In the genomic region with DNA sequence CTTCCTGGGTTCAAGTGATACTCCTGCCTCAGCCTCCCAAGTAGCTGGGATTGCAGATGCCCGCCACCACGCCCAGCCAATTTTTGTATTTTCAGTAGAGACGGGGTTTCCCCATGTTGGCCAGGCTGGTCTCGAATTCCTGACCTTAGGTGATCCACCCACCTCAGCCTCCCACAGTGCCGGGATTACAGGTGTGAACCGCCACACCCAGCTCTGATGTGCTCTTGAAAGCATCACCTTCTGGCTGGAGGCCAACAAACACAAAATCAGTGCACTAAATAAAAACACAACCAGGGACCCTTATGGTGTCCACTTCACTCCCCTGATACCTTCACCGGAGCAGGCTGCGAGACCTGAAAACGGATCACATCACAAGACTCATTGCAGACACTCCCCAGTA, we compare ENCODE assay signal across 6 cellular contexts. TPM values are rescaled to one million over a fixed set of nuclear protein-coding genes. Genes with fewer than 3 reads are reported as not detected.
A peak's percentile ranks its signal among the peaks of the same experiment; 100 is the strongest.
DNase-seq lines count a peak whose midpoint lies in the region; ATAC-seq, FAIRE-seq and TF ChIP-seq lines count a peak whose summit lies in the region.
"Not testable (repeated sequence)": the region's sequence is repeated elsewhere in the genome, so short reads cannot be mapped to it uniquely, and the experiment has no call there.

No MANE protein-coding gene starts in this region.

- not testable (repeated sequence) for TF ChIP-seq RAD21 in HCT116 (IDR thresholded peaks at IDR 0.05; ENCODE audit: low read depth)

- intact Hi-C loops in HCT116 (cut with micrococcal nuclease); kidney (cut with DNase I); posterior vena cava (cut with DNase I): not testable (repeated sequence)
- intact Hi-C loops in PC-9 (cut with micrococcal nuclease; ENCODE audit: unreplicated experiment), result loop anchor here (5.0 kb wide), 1 partner anchor 1814 kb away; no protein-coding TSS in a partner anchor

- POLR2A ChIA-PET in HCT116 (lab: Charles Lee) (interaction anchor here (1.2 kb wide), 2 partner anchors 34 to 36 kb away, joined by 3 read pairs; a partner anchor contains a TSS), PC-9 (lab: Charles Lee; ENCODE audit: unreplicated experiment) (interaction anchor here (0.7 to 2.8 kb wide), 2 partner anchors 35 to 1308 kb away, joined by 3 to 25 read pairs; no protein-coding TSS in a partner anchor)

- H3K9me2 ChIP-seq in HCT116 (ENCODE audit: insufficient read depth); PC-9 (ENCODE audit: insufficient read depth): not testable (repeated sequence)

- CTCF ChIA-PET in HCT116 (lab: Charles Lee), result not testable (repeated sequence)
- CTCF ChIA-PET in PC-9 (lab: Charles Lee), result interaction anchor here (0.8 kb wide), 1 partner anchor 115 kb away, joined by 3 read pairs; no protein-coding TSS in a partner anchor

- ATAC-seq in HCT116, result peak; percentile 26

- H3K79me2 ChIP-seq in HCT116 (ENCODE audit: insufficient read depth, low read length) (peaks cover 31% of the 10 kb centered on the region), astrocyte (ENCODE audit: insufficient read depth, low read length) (peaks cover 46% of the 10 kb centered on the region)
- not testable (repeated sequence) for H3K79me2 ChIP-seq in PC-9 (ENCODE audit: low read depth)

- DNase-seq in HCT116 (ENCODE audit: low read depth, low spot score); astrocyte (ENCODE audit: low read depth); epithelial cell of prostate (ENCODE audit: low read depth, low spot score): not testable (repeated sequence)
- DNase-seq in PC-9 (peak in 1 of 2 experiments; percentile 21), kidney (peak; percentile 53), posterior vena cava (ENCODE audit: low spot score) (peak; percentile 31)

- not testable (repeated sequence) for TF ChIP-seq CTCF in HCT116 (IDR thresholded peaks at IDR 0.05 in 2 of 3, conservative IDR thresholded peaks at IDR 0.05 in 1 of 3; ENCODE audit: borderline replicate concordance in 1 of 3, insufficient read depth in 1 of 3, low read depth in 2 of 3, low read length in 2 of 3); PC-9 (conservative IDR thresholded peaks at IDR 0.05); astrocyte (IDR thresholded peaks at IDR 0.05; ENCODE audit: insufficient read depth, low read depth, low read length); kidney (IDR thresholded peaks at IDR 0.05; ENCODE audit: borderline replicate concordance, extremely low read depth, insufficient read depth)

- peak overlapping the region in 1 of 2 experiments; percentile 52; a peak in 2 of 4 replicates for H3K4me3 ChIP-seq in HCT116 (replicated peaks in 1 of 2; ENCODE audit: low read depth in 1 of 2, low read length in 2 of 2)
- H3K4me3 ChIP-seq in PC-9; astrocyte (ENCODE audit: insufficient read depth, low read depth, low read length); kidney (ENCODE audit: low read length in 2 of 2): not testable (repeated sequence)

- H3K27me3 ChIP-seq in HCT116 (ENCODE audit: insufficient read depth, low read length); PC-9 (ENCODE audit: insufficient read depth, low read depth); astrocyte (ENCODE audit: insufficient read depth, low read length): not testable (repeated sequence)

- H3K9ac ChIP-seq in HCT116 (ENCODE audit: low read length), result peak overlapping the region; percentile 69
- H3K9ac ChIP-seq in astrocyte (ENCODE audit: low read length); kidney (ENCODE audit: low read length in 2 of 2): not testable (repeated sequence)

- H3K4me1 ChIP-seq in HCT116 (ENCODE audit: control insufficient read depth in 1 of 2, insufficient read depth in 2 of 2, low read length in 2 of 2) (peaks cover 33 to 55% of the 10 kb centered on the region in 2 experiments), PC-9 (replicated peaks; ENCODE audit: insufficient read depth) (peaks cover 30% of the 10 kb centered on the region), astrocyte (ENCODE audit: insufficient read depth, low read length) (peaks cover 25% of the 10 kb centered on the region)
- not testable (repeated sequence) for H3K4me1 ChIP-seq in kidney (ENCODE audit: control insufficient read depth in 1 of 2, insufficient read depth in 1 of 2, low read depth in 1 of 2, low read length in 2 of 2)

- peaks cover 13% of the 10 kb centered on the region for H3K9me3 Mint-ChIP-seq in astrocyte (ENCODE audit: unreplicated experiment)

- not testable (repeated sequence) for H4K20me1 ChIP-seq in HCT116 (ENCODE audit: insufficient read depth); PC-9 (ENCODE audit: insufficient read depth); astrocyte (ENCODE audit: insufficient read depth, low read length)

- H3K27me3 Mint-ChIP-seq in astrocyte (ENCODE audit: low read depth, unreplicated experiment), result not testable (repeated sequence)

- not testable (repeated sequence) for H2AFZ ChIP-seq in HCT116 (ENCODE audit: low read depth, low read length, poor library complexity, severe bottlenecking); PC-9; astrocyte (ENCODE audit: low read depth, low read length)

- H3K4me2 ChIP-seq in HCT116 (ENCODE audit: low read length) (peak overlapping the region; percentile 86), PC-9 (peak overlapping the region; percentile 64; the same call in 1 of the 2 replicates)
- not testable (repeated sequence) for H3K4me2 ChIP-seq in astrocyte (ENCODE audit: low read length)

- not testable (repeated sequence) for H3K4me3 Mint-ChIP-seq in astrocyte (ENCODE audit: unreplicated experiment)

- TF ChIP-seq POLR2A in HCT116 (IDR thresholded peaks at IDR 0.05; ENCODE audit: borderline replicate concordance, extremely low read depth, insufficient read depth, insufficient read length), result not testable (repeated sequence)

- peaks cover 36% of the 10 kb centered on the region for H3K4me1 Mint-ChIP-seq in astrocyte (ENCODE audit: low read depth, unreplicated experiment)

- RAD21 ChIA-PET in HCT116 (lab: Charles Lee; ENCODE audit: low non-redundant PET in 1 of 2, low total read pairs in 2 of 2, uncharacterized antibody in 2 of 2, unreplicated experiment in 2 of 2), result not testable (repeated sequence)

- BruUV-seq in HCT116 (replicated peaks; lab: Mats Ljungman, UMichigan), result not testable (repeated sequence)
- BruUV-seq in PC-9 (replicated peaks; lab: Mats Ljungman, UMichigan), result TSS peak; percentile 42

- peaks cover 25% of the 10 kb centered on the region for H3F3A ChIP-seq in PC-9 (ENCODE audit: insufficient read depth, low read depth)

- H3K27ac Mint-ChIP-seq in astrocyte (ENCODE audit: unreplicated experiment), result not testable (repeated sequence)

- H3K9me3 ChIP-seq in HCT116 (ENCODE audit: control insufficient read depth in 1 of 2, insufficient read depth in 1 of 2, low read depth in 1 of 2, low read length in 2 of 2); astrocyte (ENCODE audit: insufficient read depth, low read depth, low read length); kidney (ENCODE audit: control insufficient read depth in 1 of 2, low read length in 2 of 2): not testable (repeated sequence)
- H3K9me3 ChIP-seq in PC-9 (ENCODE audit: insufficient read depth, low read depth), result peaks cover 17% of the 10 kb centered on the region

- H3K36me3 ChIP-seq in HCT116 (ENCODE audit: control insufficient read depth in 1 of 2, insufficient read depth in 2 of 2, low read length in 2 of 2); astrocyte (ENCODE audit: insufficient read depth, low read length); kidney (ENCODE audit: control insufficient read depth in 1 of 2, insufficient read depth in 2 of 2, low read length in 2 of 2): not testable (repeated sequence)
- peaks cover 11% of the 10 kb centered on the region; the same call in 1 of the 2 replicates for H3K36me3 ChIP-seq in PC-9 (ENCODE audit: low read depth)

- H3K36me3 Mint-ChIP-seq in astrocyte (ENCODE audit: low read depth, unreplicated experiment), result peaks cover 23% of the 10 kb centered on the region

- FAIRE-seq in astrocyte (lab: Jason Lieb, UNC); kidney (lab: Jason Lieb, UNC): not testable (repeated sequence)

- H3K27ac ChIP-seq in HCT116 (ENCODE audit: low read depth, low read length) (peak overlapping the region; percentile 87), PC-9 (peak overlapping the region; percentile 91), astrocyte (ENCODE audit: low read depth, low read length) (peak overlapping the region; percentile 87), epithelial cell of prostate (peak overlapping the region; percentile 92)
- not testable (repeated sequence) for H3K27ac ChIP-seq in kidney (ENCODE audit: low read depth in 2 of 2, low read length in 2 of 2)

RNA-seq across cellular contexts. Expression of a gene that starts 36.3 kb away (rescaled TPM):
- total RNA-seq in HCT116 (2021; ENCODE audit: unreplicated experiment) (56.7 TPM), PC-9 (2021) (110 and 132 TPM in 2 replicates), astrocyte (137 and 154 TPM in 2 replicates), kidney (36.4 TPM), posterior vena cava (10 to 100 TPM; 26.5 to 57.2 TPM)
- 41.7 and 41.9 TPM in 2 replicates for polyA plus RNA-seq in HCT116 (2012)
- polyA plus RNA-seq in kidney (ENCODE audit: insufficient read depth, low read depth, low replicate concordance), result 15.1 TPM
